ENCODE assay signal across 1 cellular context in the genomic region with DNA sequence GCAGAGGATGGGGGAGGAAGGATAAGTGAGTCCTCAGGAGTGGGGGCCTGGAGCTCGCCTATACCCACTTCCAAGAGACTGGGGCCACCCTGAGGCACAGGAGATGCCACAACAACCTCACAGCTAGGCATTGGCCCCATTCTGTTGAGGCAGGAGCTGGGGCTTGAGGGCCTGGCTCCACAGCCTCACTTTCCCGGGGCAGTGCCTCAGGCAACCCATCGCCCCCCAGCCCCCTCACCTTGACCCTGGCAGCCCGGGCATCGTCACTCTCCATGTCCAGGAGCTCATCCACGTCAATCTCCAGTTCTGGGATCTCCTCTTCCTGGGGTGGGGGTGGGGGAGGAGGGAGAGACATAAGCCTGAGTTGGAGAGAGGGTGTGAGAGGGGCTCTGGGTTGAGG.
TF ChIP-seq lines count a peak whose summit lies in the region.

No MANE protein-coding gene starts in this region.

TF ChIP-seq in HEK293, 187 proteins besides CTCF, POLR2A, EP300 and RAD21 (continued from another document):
- TF ChIP-seq ZNF677 (tag by site-specific recombination; IDR thresholded peaks at IDR 0.05), result no peak
- TF ChIP-seq ZBTB10 (tag by site-specific recombination; IDR thresholded peaks at IDR 0.05), result 0 out of 2 replicates have a peak, but pooled peaks have one; percentile 3
- no peak for TF ChIP-seq ZNF473 (tag by site-specific recombination; IDR thresholded peaks at IDR 0.05)
- no peak for TF ChIP-seq ZBTB8A (tag by site-specific recombination; IDR thresholded peaks at IDR 0.05)
- TF ChIP-seq ZNF138 (tag by site-specific recombination; IDR thresholded peaks at IDR 0.05; ENCODE audit: borderline replicate concordance), result no peak
- no peak for TF ChIP-seq ZNF626 (tag by site-specific recombination; IDR thresholded peaks at IDR 0.05)
- no peak for TF ChIP-seq ZSCAN30 (tag by site-specific recombination; IDR thresholded peaks at IDR 0.05)
- no peak for TF ChIP-seq ZNF776 (tag by site-specific recombination; IDR thresholded peaks at IDR 0.05; ENCODE audit: borderline replicate concordance)
- TF ChIP-seq ZNF211 (tag by site-specific recombination; IDR thresholded peaks at IDR 0.05; ENCODE audit: low read depth), result no peak
- TF ChIP-seq ZNF366 (tag by site-specific recombination; conservative IDR thresholded peaks at IDR 0.05), result no peak
- 0 out of 2 replicates have a peak, but pooled peaks have one; percentile 21 for TF ChIP-seq KLF8 (tag by site-specific recombination; IDR thresholded peaks at IDR 0.05)
- TF ChIP-seq KLF10 (tag by site-specific recombination; IDR thresholded peaks at IDR 0.05), result no peak
- TF ChIP-seq ZNF768 (tag by site-specific recombination; IDR thresholded peaks at IDR 0.05), result no peak
- TF ChIP-seq ZNF654 (tag by site-specific recombination; IDR thresholded peaks at IDR 0.05; ENCODE audit: low read depth), result no peak
- TF ChIP-seq, protein P1, sequence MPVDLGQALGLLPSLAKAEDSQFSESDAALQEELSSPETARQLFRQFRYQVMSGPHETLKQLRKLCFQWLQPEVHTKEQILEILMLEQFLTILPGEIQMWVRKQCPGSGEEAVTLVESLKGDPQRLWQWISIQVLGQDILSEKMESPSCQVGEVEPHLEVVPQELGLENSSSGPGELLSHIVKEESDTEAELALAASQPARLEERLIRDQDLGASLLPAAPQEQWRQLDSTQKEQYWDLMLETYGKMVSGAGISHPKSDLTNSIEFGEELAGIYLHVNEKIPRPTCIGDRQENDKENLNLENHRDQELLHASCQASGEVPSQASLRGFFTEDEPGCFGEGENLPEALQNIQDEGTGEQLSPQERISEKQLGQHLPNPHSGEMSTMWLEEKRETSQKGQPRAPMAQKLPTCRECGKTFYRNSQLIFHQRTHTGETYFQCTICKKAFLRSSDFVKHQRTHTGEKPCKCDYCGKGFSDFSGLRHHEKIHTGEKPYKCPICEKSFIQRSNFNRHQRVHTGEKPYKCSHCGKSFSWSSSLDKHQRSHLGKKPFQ (tag by site-specific recombination; IDR thresholded peaks at IDR 0.05), result no peak
- no peak for TF ChIP-seq ZNF629 (tag by site-specific recombination; IDR thresholded peaks at IDR 0.05)
- TF ChIP-seq YY1 (tag by site-specific recombination; IDR thresholded peaks at IDR 0.05), result no peak
- no peak for TF ChIP-seq ZNF501 (tag by site-specific recombination; IDR thresholded peaks at IDR 0.05)
- TF ChIP-seq ZNF48 (tag by site-specific recombination; IDR thresholded peaks at IDR 0.05), result no peak
- TF ChIP-seq ZBTB20 (tag by site-specific recombination; IDR thresholded peaks at IDR 0.05), result no peak
- TF ChIP-seq ZNF404 (tag by site-specific recombination; IDR thresholded peaks at IDR 0.05), result no peak
- peak; percentile 58; the same call in 1 of the 2 replicates for TF ChIP-seq HIC1 (tag by site-specific recombination; IDR thresholded peaks at IDR 0.05)
- TF ChIP-seq ZBTB6 (tag by site-specific recombination; IDR thresholded peaks at IDR 0.05), result no peak
